7 cellular contexts compared by ENCODE assay signal in genomic region chr14:35808658-35809563, GRCh38. TPM values are rescaled to one million over a fixed set of nuclear protein-coding genes. Genes with fewer than 3 reads are reported as not detected.
A peak's percentile ranks its signal among the peaks of the same experiment; 100 is the strongest.
DNase-seq lines count a peak whose midpoint lies in the region; ATAC-seq and TF ChIP-seq lines count a peak whose summit lies in the region.
"Not testable (repeated sequence)": the region's sequence is repeated elsewhere in the genome, so short reads cannot be mapped to it uniquely, and the experiment has no call there.

Gene RALGAPA1, minus strand, starts transcription at chr14:35809295. Its CDS starts 460 bp downstream, at chr14:35808835.

- DNase-seq in NCI-H2029 treated with DMSO at 0.1 percent for 48 hours (lab: John Stamatoyannopoulos, UW) (peak; percentile 100), T-helper 9 cell (peak; percentile 92), astrocyte of the hippocampus (ENCODE audit: low read depth, low spot score) (peak; percentile 99), hepatocyte (ENCODE audit: low spot score) (peak; percentile 97), renal cortical epithelial cell (ENCODE audit: low read depth) (peak; percentile 93)

- not testable (repeated sequence) for H3K27me3 ChIP-seq in hepatocyte

- H3K79me2 ChIP-seq in hepatocyte = peaks cover 46% of the 10 kb centered on the region

- peak; percentile 91 for ATAC-seq in GM18508 (IDR thresholded peaks at IDR 0.05; ENCODE audit: insufficient read depth, unreplicated experiment)
- ATAC-seq in HG03025 (IDR thresholded peaks at IDR 0.05; ENCODE audit: low FRiP score, unreplicated experiment) = peak; percentile 94

- 1% methylated on average over 49 of the region's 64 CpGs for WGBS in hepatocyte (ENCODE audit: low lambda C conversion rate, missing lambda C conversion rate)

- H3K27ac ChIP-seq in hepatocyte = peak within 1 kb of the TSS; percentile 93

- H3K9me3 ChIP-seq in hepatocyte (ENCODE audit: low read depth) = not testable (repeated sequence)

- H4K20me1 ChIP-seq in hepatocyte (ENCODE audit: insufficient read depth, poor library complexity, severe bottlenecking) = peaks cover 24% of the 10 kb centered on the region

- H3K4me1 ChIP-seq in hepatocyte (ENCODE audit: insufficient read depth) = peaks cover 18% of the 10 kb centered on the region

- not testable (repeated sequence) for H3K36me3 ChIP-seq in hepatocyte (replicated peaks; ENCODE audit: insufficient read depth, low read depth)

- TF ChIP-seq CTCF in hepatocyte (IDR thresholded peaks at IDR 0.05; ENCODE audit: poor library complexity) = peak; percentile 38

- H3K9me2 ChIP-seq in hepatocyte (replicated peaks; ENCODE audit: insufficient read depth) = not testable (repeated sequence)

- peak within 1 kb of the TSS; percentile 72 for H2AFZ ChIP-seq in hepatocyte

- H3K4me2 ChIP-seq in hepatocyte = peak within 1 kb of the TSS; percentile 93

- H3K4me3 ChIP-seq in hepatocyte = peak within 1 kb of the TSS; percentile 61

RNA-seq across cellular contexts. Expression of gene RALGAPA1, which starts in this region (rescaled TPM):
- 41.6 and 50.3 TPM in 2 replicates for total RNA-seq in hepatocyte
- polyA plus RNA-seq in hepatocyte = 14.0 and 19.2 TPM in 2 replicates
- total RNA-seq in renal cortical epithelial cell = 20.5 and 49.7 TPM in 2 replicates

Comparison
In these comparisons a context has a peak if more than half of its experiments do, and no peak if none do; other contexts are left out.
1. Peak in every context shown above with its lines: DNase-seq, ATAC-seq, H3K4me3 ChIP-seq and H3K27ac ChIP-seq.